ENCODE assay signal across 34 cellular contexts in genomic region chr7:117393781-117394180, GRCh38. TPM values are rescaled to one million over a fixed set of nuclear protein-coding genes. Genes with fewer than 3 reads are reported as not detected.
"Had no signal": no experiment of that assay in that cellular context is flagged by ENCODE, and none has a peak within 500 bp of the region (broad histone marks: within the 10 kb centered on the region; RNA-seq: fewer than 3 reads in every experiment).

No MANE protein-coding gene starts in this region.

- H3K36me3 ChIP-seq: esophagus muscularis mucosa, gastroesophageal sphincter, heart left ventricle, neural progenitor cell, prostate gland, spleen, tibial artery, upper lobe of left lung, uterus had no signal

- H3K9ac ChIP-seq: neural progenitor cell, parathyroid adenoma had no signal

- H3K4me3 ChIP-seq: coronary artery, esophagus muscularis mucosa, gastroesophageal sphincter, heart left ventricle, neural progenitor cell, prostate gland, skin epidermis, spleen, testis, tibial artery, upper lobe of left lung, uterus had no signal

- H3K27me3 ChIP-seq: esophagus muscularis mucosa, gastroesophageal sphincter, heart left ventricle, neural progenitor cell, spleen, testis, tibial artery, upper lobe of left lung, uterus had no signal

- H3K9me3 ChIP-seq: prostate gland, testis, uterus had no signal

- DNase-seq: dermis blood vessel endothelial cell; effector memory CD4-positive, alpha-beta T cell; foreskin keratinocyte; heart left ventricle; hippocampal formation; left colon; mesenchymal stem cell; naive thymus-derived CD4-positive, alpha-beta T cell; right cardiac atrium; spleen; stimulated activated CD4-positive, alpha-beta T cell treated with anti-CD3 and anti-CD28 coated beads, Interleukin-4, amount 100 ng/mL, for 4 hours; stimulated activated naive CD8-positive, alpha-beta T cell treated with anti-CD3 and anti-CD28 coated beads, Interleukin-15, Interleukin-2, amounts not matched to agents 100 U/mL and 50 U/mL, for 24 hours; substantia nigra; testis; tibial artery; upper lobe of left lung; uterus had no signal

- H3K27ac ChIP-seq: coronary artery, esophagus muscularis mucosa, foreskin keratinocyte, gastroesophageal sphincter, heart left ventricle, neural progenitor cell, parathyroid adenoma, prostate gland, skin epidermis, spleen, testis, tibial artery, upper lobe of left lung, uterus had no signal

- H3K4me1 ChIP-seq: esophagus muscularis mucosa, foreskin keratinocyte, gastroesophageal sphincter, heart left ventricle, parathyroid adenoma, prostate gland, spleen, testis, upper lobe of left lung, uterus had no signal

- ATAC-seq: foreskin keratinocyte; gastroesophageal sphincter; heart left ventricle; left colon; naive thymus-derived CD4-positive, alpha-beta T cell; right cardiac atrium; stimulated activated memory B cell treated with anti-CD40 and anti-IgM and Interleukin-4, amounts not matched to agents 10 μg/mL and 1 μg/mL and 100 μg/mL, for 72 hours; stimulated activated naive CD8-positive, alpha-beta T cell treated with anti-CD3 and anti-CD28 coated beads, Interleukin-15, Interleukin-2, amounts not matched to agents 100 U/mL and 50 U/mL, for 24 hours had no signal

RNA-seq across cellular contexts. Expression of gene ASZ1, which starts 33.5 kb away (rescaled TPM):
- total RNA-seq: dermis blood vessel endothelial cell; endothelial cell of umbilical vein; epithelial cell of proximal tubule; esophagus muscularis mucosa; fibroblast of lung; foreskin keratinocyte; gastroesophageal sphincter; heart left ventricle; kidney epithelial cell; left colon; lower leg skin; lung microvascular endothelial cell; mesothelial cell of epicardium; mucosa of gallbladder; naive thymus-derived CD4-positive, alpha-beta T cell; osteoblast; right cardiac atrium; spleen; upper lobe of left lung; uterus had no signal
- polyA plus RNA-seq: endothelial cell of umbilical vein; foreskin keratinocyte; heart left ventricle; naive thymus-derived CD4-positive, alpha-beta T cell; right cardiac atrium; spleen had no signal
